ENCODE assay signal across 22 cellular contexts in genomic region chr4:36676139-36677050, GRCh38.
DNase-seq lines count a peak whose midpoint lies in the region; ATAC-seq, FAIRE-seq and TF ChIP-seq lines count a peak whose summit lies in the region.
"Had no signal": no experiment of that assay in that cellular context is flagged by ENCODE, and none has a peak within 500 bp of the region (broad histone marks: within the 10 kb centered on the region; RNA-seq: fewer than 3 reads in every experiment).

No MANE protein-coding gene starts in this region.

- H3K27me3 Mint-ChIP-seq in MCF 10A (ENCODE audit: insufficient read depth, unreplicated experiment) = no peaks in the 10 kb centered on the region
- H3K27me3 Mint-ChIP-seq: activated T-helper 17 cell treated with anti-CD3 and anti-CD28 coated beads, Interleukin-2, amount 50 U/mL, for 72 hours; CD4-positive, CD25-positive, alpha-beta regulatory T cell had no signal

- peaks cover 27% of the 10 kb centered on the region for H3K4me1 Mint-ChIP-seq in MCF 10A (ENCODE audit: insufficient read depth, unreplicated experiment)
- H3K4me1 Mint-ChIP-seq: activated T-helper 17 cell treated with anti-CD3 and anti-CD28 coated beads, Interleukin-2, amount 50 U/mL, for 72 hours; CD4-positive, CD25-positive, alpha-beta regulatory T cell; naive thymus-derived CD4-positive, alpha-beta T cell had no signal

- H3K36me3 ChIP-seq in breast epithelium = no peaks in the 10 kb centered on the region
- no peaks in the 10 kb centered on the region for H3K36me3 ChIP-seq in RWPE2 (ENCODE audit: low read depth)
- H3K36me3 ChIP-seq: gastroesophageal sphincter, stomach had no signal

- DNase-seq in MCF 10A (ENCODE audit: unreplicated experiment) (peak; percentile 84), breast epithelium (ENCODE audit: low spot score in 2 of 2) (no peak), RWPE2 (ENCODE audit: low spot score) (no peak), foreskin melanocyte (peak; percentile 24), urothelium cell line (ENCODE audit: low spot score) (peak; percentile 27)
- DNase-seq: ACHN; CD4-positive, CD25-positive, alpha-beta regulatory T cell; cerebellar nuclear complex; Kasumi-1; naive thymus-derived CD4-positive, alpha-beta T cell; NCI-H1436; NCI-H774; psoas muscle; stomach had no signal

- H3K36me3 Mint-ChIP-seq in MCF 10A (ENCODE audit: insufficient read depth, unreplicated experiment) = no peaks in the 10 kb centered on the region
- H3K36me3 Mint-ChIP-seq: CD4-positive, CD25-positive, alpha-beta regulatory T cell; naive thymus-derived CD4-positive, alpha-beta T cell had no signal

- H3K9me3 Mint-ChIP-seq in MCF 10A (ENCODE audit: unreplicated experiment) = peaks cover 5% of the 10 kb centered on the region
- H3K9me3 Mint-ChIP-seq: activated T-helper 17 cell treated with anti-CD3 and anti-CD28 coated beads, Interleukin-2, amount 50 U/mL, for 72 hours; GM23338 had no signal

- no peak for TF ChIP-seq POLR2A in breast epithelium (IDR thresholded peaks at IDR 0.05)

- no peaks in the 10 kb centered on the region for H3K9me3 ChIP-seq in breast epithelium
- no peaks in the 10 kb centered on the region for H3K9me3 ChIP-seq in RWPE2 (ENCODE audit: severe bottlenecking)

- no peak for FAIRE-seq in urothelium cell line (lab: Jason Lieb, UNC)
- FAIRE-seq: endometrium had no signal

- ATAC-seq in RWPE2 (ENCODE audit: low read depth) (peak; percentile 71), HG02852 (IDR thresholded peaks at IDR 0.05; ENCODE audit: unreplicated experiment) (no peak), GM18517 (IDR thresholded peaks at IDR 0.05; ENCODE audit: unreplicated experiment) (no peak), GM19463 (IDR thresholded peaks at IDR 0.05; ENCODE audit: unreplicated experiment) (no peak)
- ATAC-seq: activated T-helper 17 cell treated with anti-CD3 and anti-CD28 coated beads, Interleukin-2, amount 50 U/mL, for 72 hours; gastroesophageal sphincter; GM23338; naive thymus-derived CD4-positive, alpha-beta T cell; psoas muscle had no signal

- no peak for TF ChIP-seq CTCF in MCF 10A (IDR thresholded peaks at IDR 0.05; ENCODE audit: unreplicated experiment)
- no peak for TF ChIP-seq CTCF in breast epithelium (IDR thresholded peaks at IDR 0.05)
- TF ChIP-seq CTCF in RWPE2 (IDR thresholded peaks at IDR 0.05; ENCODE audit: poor library complexity, severe bottlenecking) = no peak

- no peak overlapping the region for H3K4me3 Mint-ChIP-seq in MCF 10A (ENCODE audit: unreplicated experiment)
- H3K4me3 Mint-ChIP-seq: activated T-helper 17 cell treated with anti-CD3 and anti-CD28 coated beads, Interleukin-2, amount 50 U/mL, for 72 hours; CD4-positive, CD25-positive, alpha-beta regulatory T cell; GM23338; naive thymus-derived CD4-positive, alpha-beta T cell had no signal

- intact Hi-C loops in MCF 10A (cut with micrococcal nuclease) = no loop called here
- intact Hi-C loops in breast epithelium (cut with DNase I; ENCODE audit: low total_unique reads) = no loop called here

- H3K4me3 ChIP-seq in breast epithelium = no peak overlapping the region
- H3K4me3 ChIP-seq in RWPE2 (ENCODE audit: severe bottlenecking) = no peak overlapping the region
- H3K4me3 ChIP-seq: gastroesophageal sphincter, GM23338, lung, psoas muscle, stomach had no signal

- no TSS peak for BruUV-seq in MCF 10A (replicated peaks; lab: Mats Ljungman, UMichigan)

- H3K27ac ChIP-seq in breast epithelium (no peak overlapping the region), RWPE2 (ENCODE audit: poor library complexity, severe bottlenecking) (no peak overlapping the region)
- H3K27ac ChIP-seq: gastroesophageal sphincter, psoas muscle, stomach had no signal

- H3K27me3 ChIP-seq in breast epithelium = no peaks in the 10 kb centered on the region
- H3K27me3 ChIP-seq in RWPE2 (ENCODE audit: insufficient read depth, poor library complexity, severe bottlenecking) = no peaks in the 10 kb centered on the region
- H3K27me3 ChIP-seq: gastroesophageal sphincter, stomach had no signal

- POLR2A ChIA-PET in MCF 10A (lab: Yijun Ruan, JAX) = interaction anchor here (0.6 kb wide), 1 partner anchor 62 kb away, joined by 4 read pairs; no protein-coding TSS in a partner anchor

- H3K4me1 ChIP-seq in breast epithelium (no peaks in the 10 kb centered on the region), RWPE2 (ENCODE audit: insufficient read depth, poor library complexity, severe bottlenecking) (peaks cover 13% of the 10 kb centered on the region)
- H3K4me1 ChIP-seq: gastroesophageal sphincter, psoas muscle, stomach had no signal

- peak overlapping the region; percentile 50 for H3K27ac Mint-ChIP-seq in MCF 10A (ENCODE audit: low read depth, unreplicated experiment)
- H3K27ac Mint-ChIP-seq: activated T-helper 17 cell treated with anti-CD3 and anti-CD28 coated beads, Interleukin-2, amount 50 U/mL, for 72 hours; CD4-positive, CD25-positive, alpha-beta regulatory T cell; GM23338; naive thymus-derived CD4-positive, alpha-beta T cell had no signal

- CTCF ChIA-PET in MCF 10A (lab: Yijun Ruan, JAX) = no interaction called here

Comparison
In these comparisons a context has a peak if more than half of its experiments do, and no peak if none do; other contexts are left out.
1. DNase-seq: peak in MCF 10A (single experiment), foreskin melanocyte (single experiment) and urothelium cell line (single experiment); none in breast epithelium (0 of 2) and RWPE2 (single experiment).